8 cellular contexts compared by ENCODE assay signal in genomic region chr16:30609002-30609927, GRCh38. TPM values are rescaled to one million over a fixed set of nuclear protein-coding genes. Genes with fewer than 3 reads are reported as not detected.
DNase-seq lines count a peak whose midpoint lies in the region; TF ChIP-seq lines count a peak whose summit lies in the region.

No MANE protein-coding gene starts in this region.

- H3K9me3 ChIP-seq in esophagus muscularis mucosa (no peaks in the 10 kb centered on the region), muscle layer of colon (ENCODE audit: low read length) (no peaks in the 10 kb centered on the region), testis (no peaks in the 10 kb centered on the region)

- peak overlapping the region; percentile 87 to 99 (median 94) for H3K27ac ChIP-seq in esophagus muscularis mucosa (replicated peaks in 1 of 4)
- peak overlapping the region; percentile 95 for H3K27ac ChIP-seq in muscle layer of colon (ENCODE audit: low read depth, low read length)
- H3K27ac ChIP-seq in testis, result peak overlapping the region; percentile 86 to 99

- TF ChIP-seq CTCF in NB4 (IDR thresholded peaks at IDR 0.05; ENCODE audit: low read depth, low read length) (no peak), esophagus muscularis mucosa (IDR thresholded peaks at IDR 0.05) (no peak), testis (IDR thresholded peaks at IDR 0.05) (no peak)

- WGBS in esophagus muscularis mucosa, result 25% methylated on average over 14 of the region's 40 CpGs
- WGBS in testis, 2 donors, result 8 to 13% methylated on average over 24 to 40 of the region's 40 CpGs

- peaks cover 13 to 37% (median 28%) of the 10 kb centered on the region in 4 donors for H3K4me1 ChIP-seq in esophagus muscularis mucosa
- H3K4me1 ChIP-seq in muscle layer of colon (ENCODE audit: insufficient read depth, low read length), result peaks cover 18% of the 10 kb centered on the region
- no peaks in the 10 kb centered on the region for H3K4me1 ChIP-seq in testis

- intact Hi-C loops in esophagus muscularis mucosa (cut with DNase I) (no loop called here), testis (cut with DNase I; ENCODE audit: low total_unique reads) (no loop called here)

- TF ChIP-seq EP300 in esophagus muscularis mucosa (IDR thresholded peaks at IDR 0.05), result no peak

- TF ChIP-seq POLR2A in NB4 (IDR thresholded peaks at IDR 0.05; ENCODE audit: extremely low read depth, insufficient read length) (no peak), esophagus muscularis mucosa (IDR thresholded peaks at IDR 0.05; ENCODE audit: low read depth) (no peak), testis (IDR thresholded peaks at IDR 0.05) (no peak)

- peak overlapping the region; percentile 88 for H3K4me3 ChIP-seq in GM08714 (ENCODE audit: low read length)
- peak overlapping the region; percentile 88 for H3K4me3 ChIP-seq in H7 (ENCODE audit: insufficient read depth, low read depth, low read length)
- H3K4me3 ChIP-seq in NB4 (ENCODE audit: low read depth, low read length), result peak overlapping the region; percentile 95
- peak overlapping the region; percentile 71 to 91 (median 83) for H3K4me3 ChIP-seq in esophagus muscularis mucosa
- H3K4me3 ChIP-seq in muscle layer of colon (ENCODE audit: low read depth in 1 of 2, low read length in 2 of 2), result peak overlapping the region; percentile 85
- peak overlapping the region; percentile 89 to 96 for H3K4me3 ChIP-seq in testis

- H3K36me3 ChIP-seq in H7 (replicated peaks; ENCODE audit: control insufficient read depth, insufficient read depth, low read length), result peaks cover 3% of the 10 kb centered on the region
- H3K36me3 ChIP-seq in esophagus muscularis mucosa, result peaks cover 13 to 43% (median 39%) of the 10 kb centered on the region in 4 donors
- peaks cover 36% of the 10 kb centered on the region for H3K36me3 ChIP-seq in muscle layer of colon (ENCODE audit: insufficient read depth, low read length)
- H3K36me3 ChIP-seq in testis (ENCODE audit: low read depth, missing control alignments), result no peaks in the 10 kb centered on the region

- H3K27me3 ChIP-seq in H7 (ENCODE audit: control insufficient read depth, insufficient read depth, low read length) (no peaks in the 10 kb centered on the region), esophagus muscularis mucosa (no peaks in the 10 kb centered on the region), muscle layer of colon (ENCODE audit: control insufficient read depth in 1 of 2, insufficient read depth in 2 of 2, low read length in 2 of 2) (no peaks in the 10 kb centered on the region), testis (no peaks in the 10 kb centered on the region)

- peak overlapping the region; percentile 95 for H3K9ac ChIP-seq in muscle layer of colon (ENCODE audit: low read length)

- DNase-seq in H7 (peak; percentile 81), NB4 (ENCODE audit: low read depth) (peak; percentile 54), esophagus muscularis mucosa (ENCODE audit: extremely low spot score) (no peak), testis (peak; percentile 63), NCI-H128 (lab: John Stamatoyannopoulos, UW; ENCODE audit: unreplicated experiment) (no peak)
- DNase-seq in activated CD8-positive, alpha-beta memory T cell treated with anti-CD3 and anti-CD28 coated beads for 48 hours (ENCODE audit: low read depth in 2 of 3, low spot score in 2 of 3), result peak in 2 of 3 experiments; percentile 16 to 43

RNA-seq across cellular contexts. Expression of gene ZNF689, which starts 0.9 kb away (rescaled TPM):
- total RNA-seq in H7 (2014; rRNA removed; shearing (Covaris generic)), result 17.3 and 18.7 TPM in 2 replicates
- total RNA-seq in esophagus muscularis mucosa (10 to 100 TPM in 3 of 4 donors, 1 to 10 TPM in 1; 9.1 to 14.5 (median 13.9) TPM), testis (10 to 100 TPM; 33.0 to 41.3 TPM)
- polyA plus RNA-seq in testis (ENCODE audit: insufficient read depth, low read depth, low replicate concordance), result 82.7 TPM

RNA-seq across cellular contexts. Expression of gene ZNF785, which starts 23.8 kb away (rescaled TPM):
- 2.8 and 8.5 TPM in 2 replicates for total RNA-seq in H7 (2014; rRNA removed; shearing (Covaris generic))
- total RNA-seq in esophagus muscularis mucosa, result 10 to 100 TPM in 1 of 4 donors, 1 to 10 TPM in 3; 6.8 to 10.9 (median 7.3) TPM
- total RNA-seq in testis, result 10 to 100 TPM; 14.8 to 17.1 TPM
- polyA plus RNA-seq in testis (ENCODE audit: insufficient read depth, low read depth, low replicate concordance), result 5.9 TPM

RNA-seq across cellular contexts. Expression of gene ZNF688, which starts 37.8 kb away (rescaled TPM):
- 3.0 and 8.5 TPM in 2 replicates for total RNA-seq in H7 (2014; rRNA removed; shearing (Covaris generic))
- total RNA-seq in esophagus muscularis mucosa (10 to 100 TPM; 17.6 to 33.4 (median 23.5) TPM), testis (10 to 100 TPM; 21.7 to 54.6 TPM)
- 38.5 TPM for polyA plus RNA-seq in testis (ENCODE audit: insufficient read depth, low read depth, low replicate concordance)

RNA-seq across cellular contexts. Expression of gene PRR14, which starts 41.5 kb away (rescaled TPM):
- 4.7 and 4.8 TPM in 2 replicates for total RNA-seq in H7 (2014; rRNA removed; shearing (Covaris generic))
- 10 to 100 TPM; 30.3 to 54.0 (median 41.2) TPM for total RNA-seq in esophagus muscularis mucosa
- 10 to 100 TPM; 60.0 to 66.3 TPM for total RNA-seq in testis
- 37.0 TPM for polyA plus RNA-seq in testis (ENCODE audit: insufficient read depth, low read depth, low replicate concordance)

RNA-seq across cellular contexts. Expression of gene FBRS, which starts 49.0 kb away (rescaled TPM):
- total RNA-seq in H7 (2014; rRNA removed; shearing (Covaris generic)), result 11.5 and 13.4 TPM in 2 replicates
- total RNA-seq in esophagus muscularis mucosa, result 10 to 100 TPM; 26.2 to 63.4 (median 37.8) TPM
- total RNA-seq in testis, result 100 to 1,000 TPM; 140 to 165 TPM
- polyA plus RNA-seq in testis (ENCODE audit: insufficient read depth, low read depth, low replicate concordance), result 302 TPM

Comparison
In these comparisons a context has a peak if more than half of its experiments do, and no peak if none do; other contexts are left out.
1. DNase-seq: peak in H7 (single experiment), NB4 (single experiment), activated CD8-positive, alpha-beta memory T cell treated with anti-CD3 and anti-CD28 coated beads for 48 hours (2 of 3) and testis (single experiment); none in esophagus muscularis mucosa (single experiment) and NCI-H128 (single experiment).
2. Peak in every context shown above with its lines, with median percentiles within 50 percentile points of each other: H3K4me3 ChIP-seq and H3K27ac ChIP-seq.